ENCODE assay signal across 31 cellular contexts in genomic region chr16:88724855-88725555, GRCh38. TPM values are rescaled to one million over a fixed set of nuclear protein-coding genes. Genes with fewer than 3 reads are reported as not detected.
"Had no signal": no experiment of that assay in that cellular context is flagged by ENCODE, and none has a peak within 500 bp of the region (broad histone marks: within the 10 kb centered on the region; RNA-seq: fewer than 3 reads in every experiment).

No MANE protein-coding gene starts in this region.

- H3K9me3 Mint-ChIP-seq: activated naive CD4-positive, alpha-beta T cell treated with anti-CD3 and anti-CD28 coated beads for 36 hours; activated naive CD8-positive, alpha-beta T cell treated with anti-CD3 and anti-CD28 coated beads for 36 hours; activated T-helper 1 cell treated with anti-CD3 and anti-CD28 coated beads, Interleukin-12 subunit alpha, Interleukin-12 subunit beta, Interleukin-2, Interleukin-4 antibody, amounts not matched to agents 30 ng/mL and 10 ng/mL and 1 ng/mL, durations not matched to agents 14 hours and 24 hours and 36 hours; brain; effector memory CD8-positive, alpha-beta T cell; immature natural killer cell; natural killer cell treated with Interleukin-12 subunit alpha and Interleukin-12 subunit beta and Interleukin-15 and Interleukin-18, amount 100 ng/mL, for 72 hours; stimulated activated naive CD8-positive, alpha-beta T cell treated with anti-CD3 and anti-CD28 coated beads, Interleukin-15, Interleukin-2, amounts not matched to agents 100 ng/mL and 50 ng/mL, for 24 hours; T-helper 1 cell treated with Interleukin-12 subunit alpha and Interleukin-12 subunit beta and Interleukin-4 antibody, amounts not matched to agents 30 μg/mL and 1 μg/mL, for 36 hours had no signal

- H3K36me3 Mint-ChIP-seq: brain; natural killer cell treated with Interleukin-12 subunit alpha and Interleukin-12 subunit beta and Interleukin-15 and Interleukin-18, amount 100 ng/mL, for 72 hours had no signal

- H3K4me3 Mint-ChIP-seq: activated naive CD4-positive, alpha-beta T cell treated with anti-CD3 and anti-CD28 coated beads for 36 hours; activated naive CD8-positive, alpha-beta T cell treated with anti-CD3 and anti-CD28 coated beads for 36 hours; activated T-helper 1 cell treated with anti-CD3 and anti-CD28 coated beads, Interleukin-12 subunit alpha, Interleukin-12 subunit beta, Interleukin-2, Interleukin-4 antibody, amounts not matched to agents 30 ng/mL and 10 ng/mL and 1 ng/mL, durations not matched to agents 14 hours and 24 hours and 36 hours; brain; effector memory CD8-positive, alpha-beta T cell; immature natural killer cell; natural killer cell treated with Interleukin-12 subunit alpha and Interleukin-12 subunit beta and Interleukin-15 and Interleukin-18, amount 100 ng/mL, for 72 hours; stimulated activated naive CD8-positive, alpha-beta T cell treated with anti-CD3 and anti-CD28 coated beads, Interleukin-15, Interleukin-2, amounts not matched to agents 100 ng/mL and 50 ng/mL, for 24 hours; T-helper 1 cell treated with Interleukin-12 subunit alpha and Interleukin-12 subunit beta and Interleukin-4 antibody, amounts not matched to agents 30 μg/mL and 1 μg/mL, for 36 hours had no signal

- H3K4me1 Mint-ChIP-seq: activated naive CD8-positive, alpha-beta T cell treated with anti-CD3 and anti-CD28 coated beads for 36 hours; brain; immature natural killer cell had no signal

- ATAC-seq: effector memory CD8-positive, alpha-beta T cell; heart left ventricle; left lobe of liver; mucosa of descending colon had no signal

- DNase-seq: activated CD4-positive, alpha-beta T cell treated with anti-CD3 and anti-CD28 coated beads for 4 hours; activated CD4-positive, alpha-beta T cell treated with anti-CD3 and anti-CD28 coated beads, Interleukin-2, amount 50 U/mL, for 4 hours; activated effector memory CD4-positive, alpha-beta T cell treated with anti-CD3 and anti-CD28 coated beads, Interleukin-2, amount 50 U/mL, for 16 hours; activated naive CD4-positive, alpha-beta T cell treated with anti-CD3 and anti-CD28 coated beads for 36 hours; activated naive CD8-positive, alpha-beta T cell treated with anti-CD3 and anti-CD28 coated beads for 36 hours; adrenal gland; aorta; cortex of kidney; effector memory CD8-positive, alpha-beta T cell; foreskin fibroblast; heart left ventricle; hypothalamus; kidney; lower lobe of right lung; mesendoderm; mucosa of descending colon; posterior cingulate gyrus; right lobe of liver; stimulated activated CD4-positive, alpha-beta T cell treated with anti-CD3 and anti-CD28 coated beads, Interleukin-2, amount 100 ng/mL, for 48 hours; substantia nigra; T-helper 9 cell had no signal

- H3K27ac Mint-ChIP-seq: activated naive CD4-positive, alpha-beta T cell treated with anti-CD3 and anti-CD28 coated beads for 36 hours; activated naive CD8-positive, alpha-beta T cell treated with anti-CD3 and anti-CD28 coated beads for 36 hours; activated T-helper 1 cell treated with anti-CD3 and anti-CD28 coated beads, Interleukin-12 subunit alpha, Interleukin-12 subunit beta, Interleukin-2, Interleukin-4 antibody, amounts not matched to agents 30 ng/mL and 10 ng/mL and 1 ng/mL, durations not matched to agents 14 hours and 24 hours and 36 hours; brain; natural killer cell treated with Interleukin-12 subunit alpha and Interleukin-12 subunit beta and Interleukin-15 and Interleukin-18, amount 100 ng/mL, for 72 hours; stimulated activated naive CD8-positive, alpha-beta T cell treated with anti-CD3 and anti-CD28 coated beads, Interleukin-15, Interleukin-2, amounts not matched to agents 100 ng/mL and 50 ng/mL, for 24 hours; T-helper 1 cell treated with Interleukin-12 subunit alpha and Interleukin-12 subunit beta and Interleukin-4 antibody, amounts not matched to agents 30 μg/mL and 1 μg/mL, for 36 hours had no signal

RNA-seq across cellular contexts. Expression of gene SNAI3, which starts 38.7 kb away (rescaled TPM):
- total RNA-seq: cerebellum, osteoblast, vagina had no signal
